ENCODE assay signal across 1 cellular context in the genomic region with DNA sequence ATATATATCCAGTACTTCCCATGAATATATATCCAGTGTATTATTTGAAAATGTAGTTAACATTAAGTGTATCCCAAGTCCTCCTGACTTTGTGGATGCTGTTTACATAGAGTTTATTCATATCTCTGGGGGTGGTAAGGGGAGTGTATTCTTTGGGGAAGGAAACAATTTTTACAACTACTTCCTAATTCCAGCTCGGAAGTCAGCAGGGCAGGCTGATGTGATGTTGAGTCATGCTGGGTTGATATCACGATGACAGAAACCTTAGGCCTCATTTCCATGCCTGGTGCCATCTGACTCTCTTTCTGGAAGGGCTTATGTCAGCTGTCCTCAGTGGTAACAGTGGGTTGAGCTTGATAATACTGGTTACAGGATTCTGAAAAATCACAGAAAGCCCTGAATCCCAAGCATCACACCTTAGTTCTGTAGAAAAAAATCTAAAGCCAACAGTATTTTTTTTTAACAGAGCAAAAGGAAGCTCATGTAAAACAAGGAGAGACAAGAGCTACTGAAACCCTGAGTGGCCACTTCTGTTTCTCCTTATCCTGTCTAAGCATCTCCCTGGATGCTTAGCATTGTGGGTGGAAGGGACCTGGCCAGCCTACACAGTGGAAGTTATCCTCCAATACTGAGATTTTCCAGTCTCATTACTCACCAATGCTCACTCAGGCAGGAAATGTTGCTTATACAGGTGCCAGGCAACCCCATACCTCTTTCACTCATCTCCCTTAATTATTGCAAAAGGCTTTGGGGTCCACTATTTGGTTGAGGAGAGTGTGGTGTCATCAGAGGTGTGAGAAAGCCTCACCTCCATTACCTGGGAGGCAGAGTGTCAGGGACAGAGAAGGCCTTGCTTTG.
TF ChIP-seq lines count a peak whose summit lies in the region.

No MANE protein-coding gene starts in this region.

TF ChIP-seq in K562, 482 proteins besides CTCF, POLR2A, EP300 and RAD21 (continued from another document and continues in another):
- no peak for TF ChIP-seq RREB1 (CRISPR knock-in tag; IDR thresholded peaks at IDR 0.05)
- TF ChIP-seq, protein P1, sequence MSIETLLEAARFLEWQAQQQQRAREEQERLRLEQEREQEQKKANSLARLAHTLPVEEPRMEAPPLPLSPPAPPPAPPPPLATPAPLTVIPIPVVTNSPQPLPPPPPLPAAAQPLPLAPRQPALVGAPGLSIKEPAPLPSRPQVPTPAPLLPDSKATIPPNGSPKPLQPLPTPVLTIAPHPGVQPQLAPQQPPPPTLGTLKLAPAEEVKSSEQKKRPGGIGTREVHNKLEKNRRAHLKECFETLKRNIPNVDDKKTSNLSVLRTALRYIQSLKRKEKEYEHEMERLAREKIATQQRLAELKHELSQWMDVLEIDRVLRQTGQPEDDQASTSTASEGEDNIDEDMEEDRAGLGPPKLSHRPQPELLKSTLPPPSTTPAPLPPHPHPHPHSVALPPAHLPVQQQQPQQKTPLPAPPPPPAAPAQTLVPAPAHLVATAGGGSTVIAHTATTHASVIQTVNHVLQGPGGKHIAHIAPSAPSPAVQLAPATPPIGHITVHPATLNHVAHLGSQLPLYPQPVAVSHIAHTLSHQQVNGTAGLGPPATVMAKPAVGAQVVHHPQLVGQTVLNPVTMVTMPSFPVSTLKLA (conservative IDR thresholded peaks at IDR 0.05), result 0 out of 4 replicates have a peak, but pooled peaks of 1 of the 2 experiments have one; percentile 34
- peak; percentile 13 for TF ChIP-seq DACH1 (IDR thresholded peaks at IDR 0.05; ENCODE audit: partially characterized antibody)
- no peak for TF ChIP-seq GATAD2A (IDR thresholded peaks at IDR 0.05)
- TF ChIP-seq ZNF165 (CRISPR knock-in tag; IDR thresholded peaks at IDR 0.05; ENCODE audit: borderline replicate concordance), result no peak
- TF ChIP-seq ZNF76 (CRISPR knock-in tag; IDR thresholded peaks at IDR 0.05; ENCODE audit: borderline replicate concordance), result no peak
- no peak for TF ChIP-seq EGR1 (conservative IDR thresholded peaks at IDR 0.05)
- TF ChIP-seq ETS2 (tag; IDR thresholded peaks at IDR 0.05; ENCODE audit: borderline replicate concordance, poor library complexity, severe bottlenecking), result no peak
- TF ChIP-seq MAFG (tag; conservative IDR thresholded peaks at IDR 0.05), result peak; percentile 48; the same call in 1 of the 2 replicates
- no peak for TF ChIP-seq CCAR2 (IDR thresholded peaks at IDR 0.05; ENCODE audit: low read depth, low read length)
- no peak for TF ChIP-seq ZC3H8 (IDR thresholded peaks at IDR 0.05)
- no peak for TF ChIP-seq KDM4B (IDR thresholded peaks at IDR 0.05; ENCODE audit: borderline replicate concordance in 2 of 2, low read depth in 1 of 2)
- TF ChIP-seq, protein P2, sequence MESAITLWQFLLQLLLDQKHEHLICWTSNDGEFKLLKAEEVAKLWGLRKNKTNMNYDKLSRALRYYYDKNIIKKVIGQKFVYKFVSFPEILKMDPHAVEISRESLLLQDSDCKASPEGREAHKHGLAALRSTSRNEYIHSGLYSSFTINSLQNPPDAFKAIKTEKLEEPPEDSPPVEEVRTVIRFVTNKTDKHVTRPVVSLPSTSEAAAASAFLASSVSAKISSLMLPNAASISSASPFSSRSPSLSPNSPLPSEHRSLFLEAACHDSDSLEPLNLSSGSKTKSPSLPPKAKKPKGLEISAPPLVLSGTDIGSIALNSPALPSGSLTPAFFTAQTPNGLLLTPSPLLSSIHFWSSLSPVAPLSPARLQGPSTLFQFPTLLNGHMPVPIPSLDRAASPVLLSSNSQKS (CRISPR knock-in tag; IDR thresholded peaks at IDR 0.05), result no peak
- TF ChIP-seq ZKSCAN8 (CRISPR knock-in tag; IDR thresholded peaks at IDR 0.05), result no peak; the same call in none of the 2 replicates
- TF ChIP-seq ELF2 (CRISPR knock-in tag; IDR thresholded peaks at IDR 0.05), result 0 out of 2 replicates have a peak, but pooled peaks have one; percentile 39
- TF ChIP-seq ETV6 (IDR thresholded peaks at IDR 0.05; ENCODE audit: borderline replicate concordance in 1 of 2, low read depth in 2 of 2, low read length in 1 of 2), result peak; percentile 70 to 95; a peak in 3 of 4 replicates
- no peak for TF ChIP-seq ETV6 (CRISPR knock-in tag; IDR thresholded peaks at IDR 0.05; ENCODE audit: borderline replicate concordance)
- TF ChIP-seq DNMT1 (IDR thresholded peaks at IDR 0.05), result no peak
- 0 out of 2 replicates have a peak, but pooled peaks have one; percentile 7 for TF ChIP-seq ZNF79 (CRISPR knock-in tag; IDR thresholded peaks at IDR 0.05; ENCODE audit: low read depth)
- peak; percentile 48; the same call in 1 of the 2 replicates for TF ChIP-seq MTA3 (IDR thresholded peaks at IDR 0.05; ENCODE audit: borderline replicate concordance)
- TF ChIP-seq E2F3 (CRISPR knock-in tag; IDR thresholded peaks at IDR 0.05), result no peak
- no peak for TF ChIP-seq HNRNPK (IDR thresholded peaks at IDR 0.05; ENCODE audit: low read depth, low read length, poor library complexity, severe bottlenecking)
- peak; percentile 84; the same call in 1 of the 2 replicates for TF ChIP-seq BACH1 (tag; IDR thresholded peaks at IDR 0.05)
- no peak for TF ChIP-seq ZKSCAN3 (CRISPR knock-in tag; IDR thresholded peaks at IDR 0.05)
- TF ChIP-seq, protein P3, sequence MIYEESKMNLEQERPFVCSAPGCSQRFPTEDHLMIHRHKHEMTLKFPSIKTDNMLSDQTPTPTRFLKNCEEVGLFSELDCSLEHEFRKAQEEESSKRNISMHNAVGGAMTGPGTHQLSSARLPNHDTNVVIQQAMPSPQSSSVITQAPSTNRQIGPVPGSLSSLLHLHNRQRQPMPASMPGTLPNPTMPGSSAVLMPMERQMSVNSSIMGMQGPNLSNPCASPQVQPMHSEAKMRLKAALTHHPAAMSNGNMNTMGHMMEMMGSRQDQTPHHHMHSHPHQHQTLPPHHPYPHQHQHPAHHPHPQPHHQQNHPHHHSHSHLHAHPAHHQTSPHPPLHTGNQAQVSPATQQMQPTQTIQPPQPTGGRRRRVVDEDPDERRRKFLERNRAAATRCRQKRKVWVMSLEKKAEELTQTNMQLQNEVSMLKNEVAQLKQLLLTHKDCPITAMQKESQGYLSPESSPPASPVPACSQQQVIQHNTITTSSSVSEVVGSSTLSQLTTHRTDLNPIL (CRISPR knock-in tag; IDR thresholded peaks at IDR 0.05), result no peak
- TF ChIP-seq NR2C2 (CRISPR knock-in tag; IDR thresholded peaks at IDR 0.05), result no peak
- peak; percentile 82 for TF ChIP-seq NR2C2 (tag; IDR thresholded peaks at IDR 0.05)
- TF ChIP-seq HMBOX1 (IDR thresholded peaks at IDR 0.05), result no peak
- TF ChIP-seq MAFF (IDR thresholded peaks at IDR 0.05; ENCODE audit: low read length), result peak; percentile 57; the same call in 1 of the 2 replicates
- TF ChIP-seq ZNF707 (CRISPR knock-in tag; conservative IDR thresholded peaks at IDR 0.05), result no peak
- TF ChIP-seq, protein P4, sequence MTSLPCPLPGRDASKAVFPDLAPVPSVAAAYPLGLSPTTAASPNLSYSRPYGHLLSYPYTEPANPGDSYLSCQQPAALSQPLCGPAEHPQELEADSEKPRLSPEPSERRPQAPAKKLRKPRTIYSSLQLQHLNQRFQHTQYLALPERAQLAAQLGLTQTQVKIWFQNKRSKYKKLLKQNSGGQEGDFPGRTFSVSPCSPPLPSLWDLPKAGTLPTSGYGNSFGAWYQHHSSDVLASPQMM (CRISPR knock-in tag; IDR thresholded peaks at IDR 0.05), result no peak
- TF ChIP-seq, protein P5, sequence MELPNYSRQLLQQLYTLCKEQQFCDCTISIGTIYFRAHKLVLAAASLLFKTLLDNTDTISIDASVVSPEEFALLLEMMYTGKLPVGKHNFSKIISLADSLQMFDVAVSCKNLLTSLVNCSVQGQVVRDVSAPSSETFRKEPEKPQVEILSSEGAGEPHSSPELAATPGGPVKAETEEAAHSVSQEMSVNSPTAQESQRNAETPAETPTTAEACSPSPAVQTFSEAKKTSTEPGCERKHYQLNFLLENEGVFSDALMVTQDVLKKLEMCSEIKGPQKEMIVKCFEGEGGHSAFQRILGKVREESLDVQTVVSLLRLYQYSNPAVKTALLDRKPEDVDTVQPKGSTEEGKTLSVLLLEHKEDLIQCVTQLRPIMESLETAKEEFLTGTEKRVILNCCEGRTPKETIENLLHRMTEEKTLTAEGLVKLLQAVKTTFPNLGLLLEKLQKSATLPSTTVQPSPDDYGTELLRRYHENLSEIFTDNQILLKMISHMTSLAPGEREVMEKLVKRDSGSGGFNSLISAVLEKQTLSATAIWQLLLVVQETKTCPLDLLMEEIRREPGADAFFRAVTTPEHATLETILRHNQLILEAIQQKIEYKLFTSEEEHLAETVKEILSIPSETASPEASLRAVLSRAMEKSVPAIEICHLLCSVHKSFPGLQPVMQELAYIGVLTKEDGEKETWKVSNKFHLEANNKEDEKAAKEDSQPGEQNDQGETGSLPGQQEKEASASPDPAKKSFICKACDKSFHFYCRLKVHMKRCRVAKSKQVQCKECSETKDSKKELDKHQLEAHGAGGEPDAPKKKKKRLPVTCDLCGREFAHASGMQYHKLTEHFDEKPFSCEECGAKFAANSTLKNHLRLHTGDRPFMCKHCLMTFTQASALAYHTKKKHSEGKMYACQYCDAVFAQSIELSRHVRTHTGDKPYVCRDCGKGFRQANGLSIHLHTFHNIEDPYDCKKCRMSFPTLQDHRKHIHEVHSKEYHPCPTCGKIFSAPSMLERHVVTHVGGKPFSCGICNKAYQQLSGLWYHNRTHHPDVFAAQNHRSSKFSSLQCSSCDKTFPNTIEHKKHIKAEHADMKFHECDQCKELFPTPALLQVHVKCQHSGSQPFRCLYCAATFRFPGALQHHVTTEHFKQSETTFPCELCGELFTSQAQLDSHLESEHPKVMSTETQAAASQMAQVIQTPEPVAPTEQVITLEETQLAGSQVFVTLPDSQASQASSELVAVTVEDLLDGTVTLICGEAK (IDR thresholded peaks at IDR 0.05), result no peak
- TF ChIP-seq, protein P5 (CRISPR knock-in tag; IDR thresholded peaks at IDR 0.05), result no peak
- TF ChIP-seq FOXM1 (IDR thresholded peaks at IDR 0.05; ENCODE audit: low read depth), result no peak
- no peak for TF ChIP-seq FOXM1 (CRISPR knock-in tag; IDR thresholded peaks at IDR 0.05; ENCODE audit: low read depth)
